Comparison of ENCODE assay signal across 8 cellular contexts in the genomic region with DNA sequence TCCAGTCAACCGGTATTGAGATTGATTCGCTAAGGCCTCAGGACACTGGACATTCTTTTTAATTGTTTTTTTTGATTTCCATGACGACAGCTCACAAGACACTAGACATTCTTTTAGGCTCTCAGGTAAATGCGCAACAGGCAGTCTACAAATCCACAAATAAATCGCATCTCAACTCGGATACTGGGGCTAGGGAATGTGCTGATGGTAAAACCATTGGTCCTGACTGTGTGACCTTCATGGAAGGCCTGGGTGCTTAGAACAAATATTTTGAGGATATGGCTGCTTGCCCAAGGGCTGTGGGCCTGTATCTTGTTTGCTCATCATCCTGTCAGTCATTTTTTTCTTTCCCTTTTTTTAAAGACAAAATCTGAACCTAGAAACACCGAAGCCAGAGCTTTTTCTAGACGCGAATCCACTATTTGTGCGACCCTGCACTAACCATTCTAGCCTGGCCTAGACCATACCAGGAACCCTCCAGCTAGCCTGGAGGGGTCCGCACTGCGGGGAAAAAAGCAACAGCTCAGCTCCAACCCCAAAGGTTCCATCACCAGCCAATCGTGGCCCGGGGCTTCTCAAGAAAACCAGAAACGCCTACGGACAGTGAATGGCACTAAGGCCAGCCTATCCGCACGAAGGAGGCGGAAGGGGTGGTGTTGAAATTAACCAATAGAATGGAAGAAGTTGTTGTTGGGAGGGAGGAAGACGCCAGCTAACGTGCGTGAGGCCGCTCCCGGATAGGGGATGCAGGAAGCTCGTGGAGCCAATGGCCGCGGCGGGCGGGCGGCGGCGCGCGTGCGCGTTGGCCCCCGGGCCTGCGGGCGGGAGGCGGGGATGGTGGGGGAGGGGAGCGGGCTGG. TPM values are rescaled to one million over a fixed set of nuclear protein-coding genes. Genes with fewer than 3 reads are reported as not detected.
DNase-seq lines count a peak whose midpoint lies in the region; ATAC-seq, FAIRE-seq and TF ChIP-seq lines count a peak whose summit lies in the region.

No MANE protein-coding gene starts in this region.

- DNase-seq in AG08395 (ENCODE audit: low spot score): peak; percentile 100
- peak; percentile 98 for DNase-seq in NCI-H2227 (lab: John Stamatoyannopoulos, UW; ENCODE audit: unreplicated experiment)
- peak; percentile 99 for DNase-seq in bronchial epithelial cell (ENCODE audit: low read depth)
- DNase-seq in iPS-NIHi11 (ENCODE audit: low spot score): peak; percentile 98
- peak; percentile 100 for DNase-seq in small intestine

- FAIRE-seq in bronchial epithelial cell (lab: Jason Lieb, UNC): no peak
- FAIRE-seq in small intestine (lab: Jason Lieb, UNC): no peak

- H3K27me3 ChIP-seq in bronchial epithelial cell (ENCODE audit: control insufficient read depth, insufficient read depth, low read length): no peaks in the 10 kb centered on the region
- no peaks in the 10 kb centered on the region for H3K27me3 ChIP-seq in small intestine (ENCODE audit: control insufficient read depth in 2 of 2, insufficient read depth in 2 of 2, low read length in 2 of 2)

- H3K9me3 ChIP-seq in small intestine (ENCODE audit: control insufficient read depth, low read depth): no peaks in the 10 kb centered on the region

- no peak for TF ChIP-seq CTCF in WI38 (IDR thresholded peaks at IDR 0.05; ENCODE audit: low read depth, low read length)
- TF ChIP-seq CTCF in bronchial epithelial cell (IDR thresholded peaks at IDR 0.05; ENCODE audit: insufficient read depth, low read length, severe bottlenecking): no peak

- H3K4me1 ChIP-seq in small intestine (ENCODE audit: control insufficient read depth in 2 of 2, insufficient read depth in 1 of 2, low read depth in 1 of 2, low read length in 1 of 2): peaks cover 3 to 6% of the 10 kb centered on the region in 2 donors

- peak; percentile 96 for ATAC-seq in GM18909 (IDR thresholded peaks at IDR 0.05; ENCODE audit: poor library complexity, unreplicated experiment)
- ATAC-seq in HG03159 (IDR thresholded peaks at IDR 0.05; ENCODE audit: unreplicated experiment): peak; percentile 94

- WGBS in small intestine, 3 donors: 5 to 8% (median 6%) methylated on average over 39 to 41 of the region's 41 CpGs

- H3K36me3 ChIP-seq in bronchial epithelial cell (ENCODE audit: control insufficient read depth, insufficient read depth, low read length): no peaks in the 10 kb centered on the region
- no peaks in the 10 kb centered on the region for H3K36me3 ChIP-seq in small intestine (ENCODE audit: control insufficient read depth in 2 of 2, insufficient read depth in 2 of 2, low read length in 2 of 2)

- H3K27ac ChIP-seq in small intestine (ENCODE audit: low read depth in 1 of 2, low read length in 1 of 2): peak overlapping the region; percentile 71 to 85

- H3K4me3 ChIP-seq in WI38 (ENCODE audit: low read depth, low read length): peak overlapping the region; percentile 43
- peak overlapping the region; percentile 76 for H3K4me3 ChIP-seq in bronchial epithelial cell (ENCODE audit: low read depth, low read length)
- H3K4me3 ChIP-seq in small intestine (ENCODE audit: low read depth in 1 of 2, low read length in 2 of 2): peak overlapping the region in 1 of 2 donors; percentile 100

RNA-seq across cellular contexts. Expression of a gene that starts 18.1 kb away (rescaled TPM):
- 65.6 and 104 TPM in 2 replicates for total RNA-seq in bronchial epithelial cell
- polyA plus RNA-seq in small intestine: 10 to 100 TPM; 29.2 to 33.1 (median 31.2) TPM
